ENCODE assay signal across 24 cellular contexts in genomic region chr14:80535171-80535570, GRCh38.
DNase-seq lines count a peak whose midpoint lies in the region; TF ChIP-seq lines count a peak whose summit lies in the region.
"Had no signal": no experiment of that assay in that cellular context is flagged by ENCODE, and none has a peak within 500 bp of the region (broad histone marks: within the 10 kb centered on the region; RNA-seq: fewer than 3 reads in every experiment).

No MANE protein-coding gene starts in this region.

- no peak for TF ChIP-seq POLR2A in adrenal gland (IDR thresholded peaks at IDR 0.05)

- 49 to 62% (median 58%) methylated on average over 4 of the region's 4 CpGs for WGBS in adrenal gland, 4 donors

- no peaks in the 10 kb centered on the region for H3K27me3 ChIP-seq in osteoblast (ENCODE audit: insufficient read depth, low read length)
- H3K27me3 ChIP-seq in adrenal gland = no peaks in the 10 kb centered on the region
- H3K27me3 ChIP-seq: MG63, SJSA1 had no signal

- H4K20me1 ChIP-seq in osteoblast (ENCODE audit: insufficient read depth, low read length) = no peaks in the 10 kb centered on the region

- intact Hi-C loops in adrenal gland (cut with DNase I) = no loop called here

- H3K9me3 ChIP-seq in osteoblast (ENCODE audit: low read depth, low read length) = no peaks in the 10 kb centered on the region
- H3K9me3 ChIP-seq in adrenal gland (replicated peaks in 1 of 3) = no peaks in the 10 kb centered on the region
- H3K9me3 ChIP-seq: MG63, SJSA1 had no signal

- H3K36me3 ChIP-seq in osteoblast (ENCODE audit: insufficient read depth, low read length) (no peaks in the 10 kb centered on the region), adrenal gland (replicated peaks in 1 of 2) (no peaks in the 10 kb centered on the region)
- H3K36me3 ChIP-seq: MG63, SJSA1 had no signal

- H3K79me2 ChIP-seq in osteoblast (ENCODE audit: insufficient read depth, low read length) = no peaks in the 10 kb centered on the region

- H3K4me1 ChIP-seq in osteoblast (ENCODE audit: insufficient read depth, low read length) (no peaks in the 10 kb centered on the region), adrenal gland (replicated peaks in 1 of 2) (no peaks in the 10 kb centered on the region)
- H3K4me1 ChIP-seq: SJSA1 had no signal

- no peak overlapping the region for H3K4me2 ChIP-seq in osteoblast (ENCODE audit: insufficient read depth, low read length)
- H3K4me2 ChIP-seq: GM23338 had no signal

- DNase-seq in NCI-H82 (lab: John Stamatoyannopoulos, UW) (peak; percentile 20), NCI-H82 treated with DMSO at 0.1 percent for 48 hours (lab: John Stamatoyannopoulos, UW; ENCODE audit: unreplicated experiment) (no peak), NCI-H526 (lab: John Stamatoyannopoulos, UW) (peak; percentile 46 to 72), fibroblast of villous mesenchyme (ENCODE audit: low read depth) (peak; percentile 23), osteoblast (ENCODE audit: insufficient read length, low spot score, missing footprints) (no peak), adrenal gland (no peak), hepatic stellate cell (ENCODE audit: low spot score) (no peak), GM19240 (ENCODE audit: insufficient read length, low spot score) (no peak)
- DNase-seq: 8988T, ACHN, Calu3, H9, KBM-7, MG63, NCI-H1417 treated with DMSO at 0.1 percent for 48 hours, NCI-H1694 treated with DMSO at 0.1 percent for 48 hours, NCI-H2081, NCI-H2227 treated with DMSO at 0.1 percent for 48 hours, NCI-H510A, NCI-H748 treated with DMSO at 0.1 percent for 48 hours, Right ventricle myocardium superior, RPMI8226 had no signal

- no peak overlapping the region for H3K4me3 ChIP-seq in fibroblast of villous mesenchyme (ENCODE audit: low read depth, low read length)
- no peak overlapping the region for H3K4me3 ChIP-seq in osteoblast (ENCODE audit: insufficient read depth, low read length)
- H3K4me3 ChIP-seq in adrenal gland = no peak overlapping the region
- H3K4me3 ChIP-seq: GM23338, MG63, SJSA1 had no signal

- H3K27ac ChIP-seq in osteoblast (ENCODE audit: low read depth, low read length) = no peak overlapping the region
- H3K27ac ChIP-seq in adrenal gland = no peak overlapping the region
- H3K27ac ChIP-seq: SJSA1 had no signal

- TF ChIP-seq CTCF in fibroblast of villous mesenchyme (IDR thresholded peaks at IDR 0.05; ENCODE audit: insufficient read depth, low read depth, low read length) = no peak
- TF ChIP-seq CTCF in osteoblast (IDR thresholded peaks at IDR 0.05; ENCODE audit: extremely low read depth, low read depth, low read length) = no peak
- no peak for TF ChIP-seq CTCF in adrenal gland (IDR thresholded peaks at IDR 0.05)

- peak overlapping the region; percentile 54 for H2AFZ ChIP-seq in osteoblast (ENCODE audit: low read length)
- H2AFZ ChIP-seq: GM23338 had no signal

Comparison
In these comparisons a context has a peak if more than half of its experiments do, and no peak if none do; other contexts are left out.
1. DNase-seq: peak in NCI-H82 (single experiment), NCI-H526 (2 of 2) and fibroblast of villous mesenchyme (single experiment); none in NCI-H82 treated with DMSO at 0.1 percent for 48 hours (single experiment), osteoblast (single experiment), adrenal gland (0 of 7), hepatic stellate cell (single experiment) and GM19240 (single experiment).